ENCODE assay signal across 16 cellular contexts in genomic region chr7:3112499-3113134, GRCh38.
A peak's percentile ranks its signal among the peaks of the same experiment; 100 is the strongest.
DNase-seq lines count a peak whose midpoint lies in the region; ATAC-seq and TF ChIP-seq lines count a peak whose summit lies in the region.
"Had no signal": no experiment of that assay in that cellular context is flagged by ENCODE, and none has a peak within 500 bp of the region (broad histone marks: within the 10 kb centered on the region; RNA-seq: fewer than 3 reads in every experiment).

No MANE protein-coding gene starts in this region.

- peak; percentile 49 for DNase-seq in activated naive CD4-positive, alpha-beta T cell treated with anti-CD3 and anti-CD28 coated beads for 36 hours
- no peak for DNase-seq in activated naive CD4-positive, alpha-beta T cell treated with Interleukin-2 at 50 U/mL for 16 hours
- peak; percentile 99 for DNase-seq in NCI-H69 (lab: John Stamatoyannopoulos, UW)
- peak in 1 of 2 donors; percentile 77 for DNase-seq in activated naive CD4-positive, alpha-beta T cell treated with anti-CD3 and anti-CD28 coated beads, Interleukin-2, amount 50 U/mL, for 72 hours (ENCODE audit: low spot score in 2 of 2)
- peak; percentile 57 for DNase-seq in stimulated activated naive CD8-positive, alpha-beta T cell treated with anti-CD3 and anti-CD28 coated beads, Interleukin-15, Interleukin-2, amounts not matched to agents 100 U/mL and 50 U/mL, for 24 hours
- no peak for DNase-seq in glutamatergic neuron
- DNase-seq in NCI-H2171 (lab: John Stamatoyannopoulos, UW), result no peak
- no peak for DNase-seq in left colon
- DNase-seq: activated CD4-positive, alpha-beta T cell treated with anti-CD3 and anti-CD28 coated beads for 48 hours; AML-193; aorta; dorsolateral prefrontal cortex; GDM1; NCI-H1048; stimulated activated CD4-positive, alpha-beta T cell treated with anti-CD3 and anti-CD28 coated beads, Interleukin-4, amount 100 ng/mL, for 24 hours had no signal

- no peak for TF ChIP-seq CTCF in glutamatergic neuron (IDR thresholded peaks at IDR 0.05; ENCODE audit: partially characterized antibody, unreplicated experiment)

- no peaks in the 10 kb centered on the region for H3K27me3 Mint-ChIP-seq in activated naive CD4-positive, alpha-beta T cell treated with anti-CD3 and anti-CD28 coated beads for 36 hours (ENCODE audit: low read depth)
- peaks cover 2% of the 10 kb centered on the region for H3K27me3 Mint-ChIP-seq in glutamatergic neuron (ENCODE audit: unreplicated experiment)

- peak; percentile 59 to 79 for ATAC-seq in activated naive CD4-positive, alpha-beta T cell treated with anti-CD3 and anti-CD28 coated beads, Interleukin-2, amount 50 U/mL, for 72 hours
- peak; percentile 74 for ATAC-seq in stimulated activated naive CD8-positive, alpha-beta T cell treated with anti-CD3 and anti-CD28 coated beads, Interleukin-15, Interleukin-2, amounts not matched to agents 100 U/mL and 50 U/mL, for 24 hours
- no peak for ATAC-seq in left colon
- ATAC-seq: HCT116 had no signal

- CTCF ChIA-PET in activated naive CD4-positive, alpha-beta T cell treated with anti-CD3 and anti-CD28 coated beads for 36 hours (lab: Charles Lee), result interaction anchor here (0.5 to 0.6 kb wide), 2 partner anchors 20 to 1142 kb away, joined by 3 read pairs; no protein-coding TSS in a partner anchor

- peaks cover 3% of the 10 kb centered on the region for H3K36me3 Mint-ChIP-seq in activated naive CD4-positive, alpha-beta T cell treated with anti-CD3 and anti-CD28 coated beads for 36 hours (ENCODE audit: low read depth)
- peaks cover 19 to 33% of the 10 kb centered on the region in 2 donors for H3K36me3 Mint-ChIP-seq in activated naive CD4-positive, alpha-beta T cell treated with anti-CD3 and anti-CD28 coated beads, Interleukin-2, amount 50 U/mL, for 72 hours
- peaks cover 23% of the 10 kb centered on the region for H3K36me3 Mint-ChIP-seq in glutamatergic neuron (ENCODE audit: unreplicated experiment)

- intact Hi-C loops in activated naive CD4-positive, alpha-beta T cell treated with anti-CD3 and anti-CD28 coated beads for 36 hours (cut with micrococcal nuclease), result loop anchor here (10.0 kb wide), 1 partner anchor 708 kb away; the partner anchor contains the start of gene CHST12
- intact Hi-C loops in left colon (cut with DNase I, micrococcal nuclease), result no loop called here

- H3K9me3 Mint-ChIP-seq in activated naive CD4-positive, alpha-beta T cell treated with anti-CD3 and anti-CD28 coated beads for 36 hours, result peaks cover 21% of the 10 kb centered on the region
- peaks cover 16 to 36% of the 10 kb centered on the region in 2 donors for H3K9me3 Mint-ChIP-seq in activated naive CD4-positive, alpha-beta T cell treated with anti-CD3 and anti-CD28 coated beads, Interleukin-2, amount 50 U/mL, for 72 hours
- H3K9me3 Mint-ChIP-seq in glutamatergic neuron (ENCODE audit: unreplicated experiment), result peaks cover 4% of the 10 kb centered on the region

- peak overlapping the region; percentile 39 for H3K27ac Mint-ChIP-seq in activated naive CD4-positive, alpha-beta T cell treated with anti-CD3 and anti-CD28 coated beads for 36 hours
- H3K27ac Mint-ChIP-seq in activated naive CD4-positive, alpha-beta T cell treated with anti-CD3 and anti-CD28 coated beads, Interleukin-2, amount 50 U/mL, for 72 hours, result peak overlapping the region; percentile 25 to 37
- H3K27ac Mint-ChIP-seq in glutamatergic neuron (ENCODE audit: unreplicated experiment), result no peak overlapping the region

- H3K4me1 Mint-ChIP-seq in activated naive CD4-positive, alpha-beta T cell treated with anti-CD3 and anti-CD28 coated beads for 36 hours (ENCODE audit: low read depth), result peaks cover 54% of the 10 kb centered on the region
- no peaks in the 10 kb centered on the region for H3K4me1 Mint-ChIP-seq in glutamatergic neuron (ENCODE audit: low read depth, unreplicated experiment)

- H3K4me3 Mint-ChIP-seq in activated naive CD4-positive, alpha-beta T cell treated with anti-CD3 and anti-CD28 coated beads for 36 hours, result no peak overlapping the region
- no peak overlapping the region for H3K4me3 Mint-ChIP-seq in glutamatergic neuron (ENCODE audit: unreplicated experiment)

Comparison
In these comparisons a context has a peak if more than half of its experiments do, and no peak if none do; other contexts are left out.
1. DNase-seq: peak in activated naive CD4-positive, alpha-beta T cell treated with anti-CD3 and anti-CD28 coated beads for 36 hours (single experiment), NCI-H69 (single experiment) and stimulated activated naive CD8-positive, alpha-beta T cell treated with anti-CD3 and anti-CD28 coated beads, Interleukin-15, Interleukin-2, amounts not matched to agents 100 U/mL and 50 U/mL, for 24 hours (single experiment); none in activated naive CD4-positive, alpha-beta T cell treated with Interleukin-2 at 50 U/mL for 16 hours (single experiment), glutamatergic neuron (single experiment), NCI-H2171 (single experiment) and left colon (0 of 2).